Comparison of ENCODE assay signal across 20 cellular contexts in genomic region chr1:167957710-167958109, GRCh38. TPM values are rescaled to one million over a fixed set of nuclear protein-coding genes. Genes with fewer than 3 reads are reported as not detected.
DNase-seq lines count a peak whose midpoint lies in the region; ATAC-seq, FAIRE-seq and TF ChIP-seq lines count a peak whose summit lies in the region.
"Had no signal": no experiment of that assay in that cellular context is flagged by ENCODE, and none has a peak within 500 bp of the region (broad histone marks: within the 10 kb centered on the region; RNA-seq: fewer than 3 reads in every experiment).

No MANE protein-coding gene starts in this region.

- intact Hi-C loops in endothelial cell of umbilical vein (cut with micrococcal nuclease): no loop called here

- no peak overlapping the region for H3K4me3 ChIP-seq in endothelial cell of umbilical vein (replicated peaks in 1 of 3; ENCODE audit: insufficient read depth in 1 of 3, low read depth in 1 of 3, low read length in 3 of 3)
- H3K4me3 ChIP-seq: BLaER1 treated with 17β-estradiol and CSF1 and Interleukin-3, amounts not matched to agents 10 nM and 100 nM; GM12878 had no signal

- H3K27me3 ChIP-seq in endothelial cell of umbilical vein (ENCODE audit: control insufficient read depth in 2 of 2, insufficient read depth in 2 of 2, low read length in 2 of 2): no peaks in the 10 kb centered on the region
- H3K27me3 ChIP-seq: BLaER1 treated with 17β-estradiol and CSF1 and Interleukin-3, amounts not matched to agents 10 nM and 100 nM had no signal

- no TSS peak for BruUV-seq in endothelial cell of umbilical vein (replicated peaks; lab: Mats Ljungman, UMichigan)

- no peaks in the 10 kb centered on the region for H3K9me3 ChIP-seq in endothelial cell of umbilical vein (replicated peaks; ENCODE audit: control insufficient read depth, insufficient read depth, low read length)

- H3K27ac ChIP-seq in endothelial cell of umbilical vein (ENCODE audit: insufficient read depth, low read depth, low read length): no peak overlapping the region
- H3K27ac ChIP-seq: BLaER1 treated with 17β-estradiol and CSF1 and Interleukin-3, amounts not matched to agents 10 nM and 100 nM; HL-60 had no signal

- dilution Hi-C loops in endothelial cell of umbilical vein (cut with MboI; ENCODE audit: extremely low pct_ligation_motif_present, low sequenced_read_pairs): no loop called here

- TF ChIP-seq CTCF in endothelial cell of umbilical vein (IDR thresholded peaks at IDR 0.05; ENCODE audit: extremely low read depth in 1 of 2, insufficient read depth in 1 of 2, low read depth in 1 of 2, low read length in 2 of 2): no peak

- POLR2A ChIA-PET in endothelial cell of umbilical vein (lab: Charles Lee): no interaction called here

- no peak overlapping the region for H3K9ac ChIP-seq in endothelial cell of umbilical vein (replicated peaks; ENCODE audit: extremely low read depth, insufficient read depth, low read length)
- H3K9ac ChIP-seq: BLaER1 treated with 17β-estradiol and CSF1 and Interleukin-3, amounts not matched to agents 10 nM and 100 nM had no signal

- DNase-seq in A172 (ENCODE audit: low spot score): peak; percentile 13
- DNase-seq in ELR (ENCODE audit: low read depth): peak; percentile 70
- peak; percentile 36 for DNase-seq in M059J (ENCODE audit: low read depth)
- DNase-seq in endothelial cell of umbilical vein (ENCODE audit: low read depth, low spot score): no peak
- no peak for DNase-seq in NCI-H1105 (lab: John Stamatoyannopoulos, UW)
- DNase-seq: DMS 273 treated with DMSO at 0.1 percent for 48 hours, Kasumi-1, NCI-H1105 treated with DMSO at 0.1 percent for 48 hours, NCI-H1694, NCI-H2081 treated with DMSO at 0.1 percent for 48 hours, NCI-H446 treated with DMSO at 0.1 percent for 48 hours, Right ventricle myocardium superior had no signal

- peaks cover 3% of the 10 kb centered on the region for H4K20me1 ChIP-seq in endothelial cell of umbilical vein (replicated peaks; ENCODE audit: control insufficient read depth, extremely low read depth, insufficient read depth, low read length)

- H3K9me1 ChIP-seq in endothelial cell of umbilical vein (replicated peaks; ENCODE audit: control insufficient read depth, extremely low read depth, insufficient read depth, low read length): peaks cover 4% of the 10 kb centered on the region

- ATAC-seq in GM19328 (IDR thresholded peaks at IDR 0.05; ENCODE audit: unreplicated experiment) (no peak), HG03097 (IDR thresholded peaks at IDR 0.05; ENCODE audit: low FRiP score, unreplicated experiment) (no peak), GM19395 (IDR thresholded peaks at IDR 0.05; ENCODE audit: unreplicated experiment) (no peak)
- ATAC-seq: GM12878 had no signal

- no peak for TF ChIP-seq POLR2A in endothelial cell of umbilical vein (IDR thresholded peaks at IDR 0.05; ENCODE audit: low read depth, low read length)

- CTCF ChIA-PET in endothelial cell of umbilical vein (lab: Charles Lee): no interaction called here

- no peaks in the 10 kb centered on the region for H3K36me3 ChIP-seq in endothelial cell of umbilical vein (ENCODE audit: control insufficient read depth in 2 of 2, extremely low read depth in 1 of 2, insufficient read depth in 2 of 2, low read length in 2 of 2)

- peaks cover 19% of the 10 kb centered on the region for H3K79me2 ChIP-seq in endothelial cell of umbilical vein (ENCODE audit: control insufficient read depth, insufficient read depth, low read length)

- no peak for FAIRE-seq in endothelial cell of umbilical vein (lab: Jason Lieb, UNC)
- FAIRE-seq: GM12878, HTR-8/SVneo, RCC 7860 had no signal

- no peak overlapping the region for H3K4me2 ChIP-seq in endothelial cell of umbilical vein (ENCODE audit: insufficient read depth, low read length)
- H3K4me2 ChIP-seq: BLaER1 treated with 17β-estradiol and CSF1 and Interleukin-3, amounts not matched to agents 10 nM and 100 nM had no signal

- peaks cover 2% of the 10 kb centered on the region for H3K4me1 ChIP-seq in endothelial cell of umbilical vein (ENCODE audit: control insufficient read depth, extremely low read depth, insufficient read depth, low read length)

- no peak overlapping the region for H2AFZ ChIP-seq in endothelial cell of umbilical vein (ENCODE audit: low read depth, low read length)

TF ChIP-seq in endothelial cell of umbilical vein, 7 proteins besides CTCF, POLR2A, EP300 and RAD21:
- peak; percentile 59 for TF ChIP-seq FOS (IDR thresholded peaks at IDR 0.05; ENCODE audit: borderline replicate concordance, insufficient read depth, low read length)
- TF ChIP-seq MYC (IDR thresholded peaks at IDR 0.05; ENCODE audit: low read depth, low read length): no peak

RNA-seq across cellular contexts. Expression of gene MPC2, which starts 20.8 kb away (rescaled TPM):
- 112 and 161 TPM in 2 replicates for total RNA-seq in A172 (2014; rRNA removed; shearing (Covaris generic))
- 91.3 and 99.4 TPM in 2 replicates for total RNA-seq in M059J (2014; rRNA removed; shearing (Covaris generic))
- 35.8 and 40.6 TPM in 2 replicates for total RNA-seq in endothelial cell of umbilical vein
- polyA plus RNA-seq in endothelial cell of umbilical vein: 12.1 and 14.9 TPM in 2 replicates
- polyA plus RNA-seq in endothelial cell of umbilical vein (2011; cell fraction: cytosol; rRNA removed): 20.0 and 20.1 TPM in 2 replicates
- 6.7 and 7.6 TPM in 2 replicates for polyA plus RNA-seq in endothelial cell of umbilical vein (2011; cell fraction: nucleus; rRNA removed)
- 26.2 and 39.3 TPM in 2 replicates for polyA plus RNA-seq in endothelial cell of umbilical vein (2012)
- 5.9 and 6.6 TPM in 2 replicates for polyA minus RNA-seq in endothelial cell of umbilical vein
- polyA minus RNA-seq in endothelial cell of umbilical vein (2011; cell fraction: cytosol; rRNA and poly(A)+ RNA removed): 34.4 TPM
- polyA minus RNA-seq in endothelial cell of umbilical vein (2011; cell fraction: nucleus; rRNA and poly(A)+ RNA removed): 2.8 and 4.4 TPM in 2 replicates

RNA-seq across cellular contexts. Expression of gene DCAF6, which starts 21.2 kb away (rescaled TPM):
- 79.9 and 84.1 TPM in 2 replicates for total RNA-seq in A172 (2014; rRNA removed; shearing (Covaris generic))
- total RNA-seq in M059J (2014; rRNA removed; shearing (Covaris generic)): 27.7 and 53.5 TPM in 2 replicates
- total RNA-seq in endothelial cell of umbilical vein: 38.7 and 39.4 TPM in 2 replicates
- polyA plus RNA-seq in endothelial cell of umbilical vein: 25.7 and 28.6 TPM in 2 replicates
- 33.4 and 40.6 TPM in 2 replicates for polyA plus RNA-seq in endothelial cell of umbilical vein (2011; cell fraction: cytosol; rRNA removed)
- 40.2 and 43.9 TPM in 2 replicates for polyA plus RNA-seq in endothelial cell of umbilical vein (2011; cell fraction: nucleus; rRNA removed)
- polyA plus RNA-seq in endothelial cell of umbilical vein (2012): 29.5 and 35.6 TPM in 2 replicates
- polyA minus RNA-seq in endothelial cell of umbilical vein: 42.6 and 56.8 TPM in 2 replicates
- 29.5 TPM for polyA minus RNA-seq in endothelial cell of umbilical vein (2011; cell fraction: cytosol; rRNA and poly(A)+ RNA removed)
- 77.7 and 106 TPM in 2 replicates for polyA minus RNA-seq in endothelial cell of umbilical vein (2011; cell fraction: nucleus; rRNA and poly(A)+ RNA removed)

RNA-seq across cellular contexts. Expression of gene ADCY10, which starts 43.8 kb away (rescaled TPM):
- total RNA-seq in A172 (2014; rRNA removed; shearing (Covaris generic)): not detected in 2 replicates
- 0.15 TPM in 1 of 2 replicates, not detected in the other for total RNA-seq in M059J (2014; rRNA removed; shearing (Covaris generic))
- not detected in 2 replicates for total RNA-seq in endothelial cell of umbilical vein
- 0.11 TPM in 1 of 2 replicates, not detected in the other for polyA plus RNA-seq in endothelial cell of umbilical vein
- not detected in 2 replicates for polyA plus RNA-seq in endothelial cell of umbilical vein (2011; cell fraction: cytosol; rRNA removed)
- polyA plus RNA-seq in endothelial cell of umbilical vein (2011; cell fraction: nucleus; rRNA removed): 0.05 and 0.27 TPM in 2 replicates
- not detected in 2 replicates for polyA plus RNA-seq in endothelial cell of umbilical vein (2012)
- polyA minus RNA-seq in endothelial cell of umbilical vein: not detected in 2 replicates
- not detected for polyA minus RNA-seq in endothelial cell of umbilical vein (2011; cell fraction: cytosol; rRNA and poly(A)+ RNA removed)
- 0.10 TPM in 1 of 2 replicates, not detected in the other for polyA minus RNA-seq in endothelial cell of umbilical vein (2011; cell fraction: nucleus; rRNA and poly(A)+ RNA removed)
- total RNA-seq: GM12878 had no signal

Comparison
In these comparisons a context has a peak if more than half of its experiments do, and no peak if none do; other contexts are left out.
1. DNase-seq: peak in A172 (single experiment), ELR (single experiment) and M059J (single experiment); none in endothelial cell of umbilical vein (single experiment) and NCI-H1105 (single experiment).